1 cellular context compared by ENCODE assay signal in genomic region chr1:21759182-21759581, GRCh38.
TF ChIP-seq lines count a peak whose summit lies in the region.

No MANE protein-coding gene starts in this region.

TF ChIP-seq in GM12878, 131 proteins besides CTCF, POLR2A, EP300 and RAD21:
- TF ChIP-seq STAT1 (conservative IDR thresholded peaks at IDR 0.05): no peak
- no peak for TF ChIP-seq ZBTB40 (IDR thresholded peaks at IDR 0.05; ENCODE audit: borderline replicate concordance)
- TF ChIP-seq FOS (IDR thresholded peaks at IDR 0.05; ENCODE audit: borderline replicate concordance, extremely low read depth, insufficient read length): no peak
- TF ChIP-seq JUND (IDR thresholded peaks at IDR 0.05; ENCODE audit: low read depth, low read length): no peak
- no peak for TF ChIP-seq IRF3 (IDR thresholded peaks at IDR 0.05)
- no peak for TF ChIP-seq POLR2AphosphoS2 (IDR thresholded peaks at IDR 0.05; ENCODE audit: low read depth, low read length)
TF ChIP-seq in GM12878: peak in this region for 0.
